7 cellular contexts compared by ENCODE assay signal in the genomic region with DNA sequence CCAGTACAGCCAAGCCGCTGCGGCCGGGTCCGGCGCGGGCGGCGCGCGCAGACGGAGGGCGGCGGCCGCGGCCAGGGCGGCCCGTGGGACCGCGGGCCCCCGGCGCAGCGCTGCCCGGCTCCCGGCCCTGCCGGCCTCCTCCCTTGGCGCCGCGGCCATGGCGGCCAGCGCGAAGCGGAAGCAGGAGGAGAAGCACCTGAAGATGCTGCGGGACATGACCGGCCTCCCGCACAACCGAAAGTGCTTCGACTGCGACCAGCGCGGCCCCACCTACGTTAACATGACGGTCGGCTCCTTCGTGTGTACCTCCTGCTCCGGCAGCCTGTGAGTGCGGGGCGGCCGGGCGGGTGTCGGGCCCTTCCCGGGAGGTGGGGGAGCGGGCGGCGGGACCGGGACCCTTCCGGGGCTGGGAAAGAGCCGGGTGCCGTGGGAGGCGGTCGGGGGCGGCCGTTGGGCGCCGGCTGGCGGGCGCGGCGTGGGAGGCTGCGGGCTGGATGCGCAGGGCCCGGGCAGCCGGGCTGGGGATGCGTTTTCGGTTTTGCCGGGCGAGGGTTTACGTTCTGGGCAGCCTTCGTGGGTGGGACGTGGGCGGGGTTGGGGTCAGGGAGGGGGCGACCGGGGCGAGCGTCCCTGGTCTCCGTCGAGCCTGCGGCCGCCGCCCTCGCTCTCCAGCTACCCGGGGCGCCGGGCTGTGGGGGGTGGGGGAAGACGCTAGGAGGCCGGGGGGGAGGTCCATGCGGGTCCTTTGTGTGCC. TPM values are rescaled to one million over a fixed set of nuclear protein-coding genes. Genes with fewer than 3 reads are reported as not detected.
DNase-seq lines count a peak whose midpoint lies in the region; ATAC-seq and TF ChIP-seq lines count a peak whose summit lies in the region.

No MANE protein-coding gene starts in this region.

- H3K4me2 ChIP-seq in HCT116 (ENCODE audit: low read length) = peak overlapping the region; percentile 87

- H3K4me3 Mint-ChIP-seq in activated T-helper 17 cell treated with anti-CD3 and anti-CD28 coated beads, Interleukin-2, amount 50 U/mL, for 72 hours = peak overlapping the region; percentile 97

- TF ChIP-seq POLR2A in GM18505 (IDR thresholded peaks at IDR 0.05; ENCODE audit: borderline replicate concordance, extremely low read depth, insufficient read depth, insufficient read length) = no peak
- TF ChIP-seq POLR2A in HCT116 (IDR thresholded peaks at IDR 0.05; ENCODE audit: borderline replicate concordance, extremely low read depth, insufficient read depth, insufficient read length) = no peak
- no peak for TF ChIP-seq POLR2A in NB4 (IDR thresholded peaks at IDR 0.05; ENCODE audit: extremely low read depth, insufficient read length)
- TF ChIP-seq POLR2A in gastroesophageal sphincter (IDR thresholded peaks at IDR 0.05) = no peak

- ATAC-seq in GM18505 (IDR thresholded peaks at IDR 0.05; ENCODE audit: unreplicated experiment) (peak; percentile 66), HCT116 (peak; percentile 81), gastroesophageal sphincter (peak; percentile 88)
- peak; percentile 77 for ATAC-seq in activated T-helper 17 cell treated with anti-CD3 and anti-CD28 coated beads, Interleukin-2, amount 50 U/mL, for 72 hours (replicated peaks)

- H2AFZ ChIP-seq in HCT116 (ENCODE audit: low read depth, low read length, poor library complexity, severe bottlenecking) = no peak overlapping the region

- H3K27ac ChIP-seq in HCT116 (ENCODE audit: low read depth, low read length) (peak overlapping the region; percentile 67; the same call in 1 of the 2 replicates), gastroesophageal sphincter (peak overlapping the region; percentile 79 to 94 (median 92))

- no peak for TF ChIP-seq RAD21 in HCT116 (IDR thresholded peaks at IDR 0.05; ENCODE audit: low read depth)

- H3K9ac ChIP-seq in HCT116 (ENCODE audit: low read length) = peak overlapping the region; percentile 84

- DNase-seq in HCT116 (ENCODE audit: low read depth, low spot score) (no peak), NB4 (ENCODE audit: low read depth) (peak; percentile 66), occipital lobe (lab: John Stamatoyannopoulos, UW) (peak; percentile 40), NCI-H1436 (lab: John Stamatoyannopoulos, UW) (no peak)

- no CpG with 5 or more reads among the region's 96 CpGs for WGBS in gastroesophageal sphincter (ENCODE audit: low coverage in 1 of 2), 2 donors

- no peaks in the 10 kb centered on the region for H3K9me3 Mint-ChIP-seq in activated T-helper 17 cell treated with anti-CD3 and anti-CD28 coated beads, Interleukin-2, amount 50 U/mL, for 72 hours

- peaks cover 11 to 21% of the 10 kb centered on the region in 2 experiments for H3K4me1 ChIP-seq in HCT116 (ENCODE audit: control insufficient read depth in 1 of 2, insufficient read depth in 2 of 2, low read length in 2 of 2)
- peaks cover 0 to 37% (median 5%) of the 10 kb centered on the region in 3 donors for H3K4me1 ChIP-seq in gastroesophageal sphincter

- peaks cover 52% of the 10 kb centered on the region for H3K79me2 ChIP-seq in HCT116 (ENCODE audit: insufficient read depth, low read length)

- no peaks in the 10 kb centered on the region for H3K27me3 Mint-ChIP-seq in activated T-helper 17 cell treated with anti-CD3 and anti-CD28 coated beads, Interleukin-2, amount 50 U/mL, for 72 hours

- TF ChIP-seq CTCF in HCT116 (IDR thresholded peaks at IDR 0.05 in 2 of 3, conservative IDR thresholded peaks at IDR 0.05 in 1 of 3; ENCODE audit: borderline replicate concordance in 1 of 3, insufficient read depth in 1 of 3, low read depth in 2 of 3, low read length in 2 of 3) (no peak), NB4 (IDR thresholded peaks at IDR 0.05; ENCODE audit: low read depth, low read length) (no peak), gastroesophageal sphincter (IDR thresholded peaks at IDR 0.05) (no peak)

- intact Hi-C loops in HCT116 (cut with micrococcal nuclease) = loop anchor here (5.0 to 10.0 kb wide), 3 partner anchors 65 to 392 kb away; no protein-coding TSS in a partner anchor

- H3K4me1 Mint-ChIP-seq in activated T-helper 17 cell treated with anti-CD3 and anti-CD28 coated beads, Interleukin-2, amount 50 U/mL, for 72 hours = peaks cover 27% of the 10 kb centered on the region

- CTCF ChIA-PET in HCT116 (lab: Charles Lee) = interaction anchor here (1.0 to 1.3 kb wide), 2 partner anchors 7 to 185 kb away, joined by 3 to 4 read pairs; no protein-coding TSS in a partner anchor

- no peaks in the 10 kb centered on the region for H3K36me3 ChIP-seq in HCT116 (ENCODE audit: control insufficient read depth in 1 of 2, insufficient read depth in 2 of 2, low read length in 2 of 2)
- H3K36me3 ChIP-seq in gastroesophageal sphincter = no peaks in the 10 kb centered on the region

- no peaks in the 10 kb centered on the region for H3K27me3 ChIP-seq in HCT116 (ENCODE audit: insufficient read depth, low read length)
- no peaks in the 10 kb centered on the region for H3K27me3 ChIP-seq in gastroesophageal sphincter

- no peak for TF ChIP-seq EP300 in gastroesophageal sphincter (IDR thresholded peaks at IDR 0.05)

- peaks cover 34% of the 10 kb centered on the region; the same call in 1 of the 2 replicates for H4K20me1 ChIP-seq in HCT116 (ENCODE audit: insufficient read depth)

- peaks cover 34% of the 10 kb centered on the region for H3K36me3 Mint-ChIP-seq in activated T-helper 17 cell treated with anti-CD3 and anti-CD28 coated beads, Interleukin-2, amount 50 U/mL, for 72 hours (ENCODE audit: low read depth)

- peak overlapping the region; percentile 70 to 81 for H3K4me3 ChIP-seq in HCT116 (replicated peaks in 1 of 2; ENCODE audit: low read depth in 1 of 2, low read length in 2 of 2)
- H3K4me3 ChIP-seq in NB4 (ENCODE audit: low read depth, low read length) = peak overlapping the region; percentile 69
- peak overlapping the region; percentile 92 to 97 for H3K4me3 ChIP-seq in gastroesophageal sphincter

- BruUV-seq in HCT116 (replicated peaks; lab: Mats Ljungman, UMichigan) = no TSS peak

- H3K9me3 ChIP-seq in HCT116 (ENCODE audit: control insufficient read depth in 1 of 2, insufficient read depth in 1 of 2, low read depth in 1 of 2, low read length in 2 of 2) (no peaks in the 10 kb centered on the region), gastroesophageal sphincter (no peaks in the 10 kb centered on the region)

- RAD21 ChIA-PET in HCT116 (lab: Charles Lee; ENCODE audit: low non-redundant PET in 1 of 2, low total read pairs in 2 of 2, uncharacterized antibody in 2 of 2, unreplicated experiment in 2 of 2) = no interaction called here

- POLR2A ChIA-PET in HCT116 (lab: Charles Lee) = interaction anchor here (0.6 kb wide), 1 partner anchor 67 kb away, joined by 3 read pairs; no protein-coding TSS in a partner anchor

- H3K9me2 ChIP-seq in HCT116 (ENCODE audit: insufficient read depth) = no peaks in the 10 kb centered on the region

- H3K27ac Mint-ChIP-seq in activated T-helper 17 cell treated with anti-CD3 and anti-CD28 coated beads, Interleukin-2, amount 50 U/mL, for 72 hours = peak overlapping the region; percentile 95

TF ChIP-seq in HCT116, 20 proteins besides CTCF, POLR2A, EP300 and RAD21:
- TF ChIP-seq POLR2AphosphoS5 (IDR thresholded peaks at IDR 0.05; ENCODE audit: low read depth, low read length) = no peak
- TF ChIP-seq SP1 (IDR thresholded peaks at IDR 0.05; ENCODE audit: low read depth) = no peak
- TF ChIP-seq, protein P1, sequence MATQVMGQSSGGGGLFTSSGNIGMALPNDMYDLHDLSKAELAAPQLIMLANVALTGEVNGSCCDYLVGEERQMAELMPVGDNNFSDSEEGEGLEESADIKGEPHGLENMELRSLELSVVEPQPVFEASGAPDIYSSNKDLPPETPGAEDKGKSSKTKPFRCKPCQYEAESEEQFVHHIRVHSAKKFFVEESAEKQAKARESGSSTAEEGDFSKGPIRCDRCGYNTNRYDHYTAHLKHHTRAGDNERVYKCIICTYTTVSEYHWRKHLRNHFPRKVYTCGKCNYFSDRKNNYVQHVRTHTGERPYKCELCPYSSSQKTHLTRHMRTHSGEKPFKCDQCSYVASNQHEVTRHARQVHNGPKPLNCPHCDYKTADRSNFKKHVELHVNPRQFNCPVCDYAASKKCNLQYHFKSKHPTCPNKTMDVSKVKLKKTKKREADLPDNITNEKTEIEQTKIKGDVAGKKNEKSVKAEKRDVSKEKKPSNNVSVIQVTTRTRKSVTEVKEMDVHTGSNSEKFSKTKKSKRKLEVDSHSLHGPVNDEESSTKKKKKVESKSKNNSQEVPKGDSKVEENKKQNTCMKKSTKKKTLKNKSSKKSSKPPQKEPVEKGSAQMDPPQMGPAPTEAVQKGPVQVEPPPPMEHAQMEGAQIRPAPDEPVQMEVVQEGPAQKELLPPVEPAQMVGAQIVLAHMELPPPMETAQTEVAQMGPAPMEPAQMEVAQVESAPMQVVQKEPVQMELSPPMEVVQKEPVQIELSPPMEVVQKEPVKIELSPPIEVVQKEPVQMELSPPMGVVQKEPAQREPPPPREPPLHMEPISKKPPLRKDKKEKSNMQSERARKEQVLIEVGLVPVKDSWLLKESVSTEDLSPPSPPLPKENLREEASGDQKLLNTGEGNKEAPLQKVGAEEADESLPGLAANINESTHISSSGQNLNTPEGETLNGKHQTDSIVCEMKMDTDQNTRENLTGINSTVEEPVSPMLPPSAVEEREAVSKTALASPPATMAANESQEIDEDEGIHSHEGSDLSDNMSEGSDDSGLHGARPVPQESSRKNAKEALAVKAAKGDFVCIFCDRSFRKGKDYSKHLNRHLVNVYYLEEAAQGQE (IDR thresholded peaks at IDR 0.05; ENCODE audit: low read depth) = no peak
- TF ChIP-seq ELF1 (IDR thresholded peaks at IDR 0.05; ENCODE audit: borderline replicate concordance, low read depth) = no peak
- TF ChIP-seq ZFX (IDR thresholded peaks at IDR 0.05) = peak; percentile 92
- TF ChIP-seq JUND (IDR thresholded peaks at IDR 0.05) = no peak
- TF ChIP-seq EGR1 (IDR thresholded peaks at IDR 0.05; ENCODE audit: low read depth) = peak; percentile 17; the same call in 1 of the 2 replicates
- TF ChIP-seq, protein P2, sequence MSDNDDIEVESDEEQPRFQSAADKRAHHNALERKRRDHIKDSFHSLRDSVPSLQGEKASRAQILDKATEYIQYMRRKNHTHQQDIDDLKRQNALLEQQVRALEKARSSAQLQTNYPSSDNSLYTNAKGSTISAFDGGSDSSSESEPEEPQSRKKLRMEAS (IDR thresholded peaks at IDR 0.05) = no peak

RNA-seq across cellular contexts. Expression of a gene that starts 0.5 kb away (rescaled TPM):
- total RNA-seq in HCT116 (2021; ENCODE audit: unreplicated experiment) (72.5 TPM), gastroesophageal sphincter (10 to 100 TPM; 26.0 to 73.1 (median 53.0) TPM), occipital lobe (112 TPM)
- polyA plus RNA-seq in HCT116 (2012) = 46.9 and 54.3 TPM in 2 replicates
- total RNA-seq in activated T-helper 17 cell treated with anti-CD3 and anti-CD28 coated beads, Interleukin-2, amount 50 U/mL, for 72 hours = 10 to 100 TPM; 68.7 to 79.8 TPM

Comparison
In these comparisons a context has a peak if more than half of its experiments do, and no peak if none do; other contexts are left out.
1. DNase-seq: peak in NB4 (single experiment) and occipital lobe (single experiment); none in HCT116 (single experiment) and NCI-H1436 (single experiment).
2. Peak in every context shown above with its lines, with median percentiles within 50 percentile points of each other: ATAC-seq and H3K4me3 ChIP-seq.